ENCODE assay signal across 37 cellular contexts in genomic region chr12:51405801-51406207, GRCh38. TPM values are rescaled to one million over a fixed set of nuclear protein-coding genes. Genes with fewer than 3 reads are reported as not detected.
DNase-seq lines count a peak whose midpoint lies in the region; ATAC-seq and TF ChIP-seq lines count a peak whose summit lies in the region.
"Had no signal": no experiment of that assay in that cellular context is flagged by ENCODE, and none has a peak within 500 bp of the region (broad histone marks: within the 10 kb centered on the region; RNA-seq: fewer than 3 reads in every experiment).

No MANE protein-coding gene starts in this region.

- no peak overlapping the region for H3K9ac ChIP-seq in mesendoderm (ENCODE audit: low read length)

- 57 to 62% methylated on average over 3 of the region's 3 CpGs for WGBS in transverse colon (ENCODE audit: low coverage in 1 of 2), 2 donors
- no CpG with 5 or more reads among the region's 3 CpGs for WGBS in mesendoderm (ENCODE audit: extremely low coverage, insufficient coverage, low lambda C conversion rate)

- H3K4me3 ChIP-seq in SJSA1 (no peak overlapping the region), transverse colon (no peak overlapping the region), mesendoderm (ENCODE audit: low read length) (no peak overlapping the region)
- H3K4me3 ChIP-seq: Peyer's patch, prostate gland, sigmoid colon, suprapubic skin, vagina had no signal

- H2BK15ac ChIP-seq in mesendoderm (replicated peaks; ENCODE audit: low read depth) = no peak overlapping the region

- H3K36me3 ChIP-seq in SJSA1 (peaks cover 2% of the 10 kb centered on the region; the same call in 1 of the 2 replicates), transverse colon (no peaks in the 10 kb centered on the region), mesendoderm (ENCODE audit: control insufficient read depth, insufficient read depth, low read length) (no peaks in the 10 kb centered on the region)
- H3K36me3 ChIP-seq: neutrophil, Peyer's patch, prostate gland, sigmoid colon, suprapubic skin, vagina had no signal

- H2BK120ac ChIP-seq in mesendoderm (ENCODE audit: low read depth, low read length) = no peak overlapping the region

- TF ChIP-seq CTCF in transverse colon (IDR thresholded peaks at IDR 0.05) = no peak

- intact Hi-C loops in left colon (cut with DNase I, micrococcal nuclease) (no loop called here), transverse colon (cut with DNase I; ENCODE audit: low total_unique reads) (no loop called here)

- H3K9me3 ChIP-seq in SJSA1 (replicated peaks) (no peaks in the 10 kb centered on the region), transverse colon (no peaks in the 10 kb centered on the region)
- H3K9me3 ChIP-seq: neutrophil, Peyer's patch, prostate gland, sigmoid colon, suprapubic skin, vagina had no signal

- H3K56ac ChIP-seq in mesendoderm (ENCODE audit: low read length) = no peak overlapping the region

- H3K4ac ChIP-seq in mesendoderm (ENCODE audit: low read depth, low read length) = no peak overlapping the region

- peak; percentile 61 for TF ChIP-seq POLR2A in transverse colon (IDR thresholded peaks at IDR 0.05)

- DNase-seq in NCI-H2107 treated with DMSO at 0.1 percent for 48 hours (lab: John Stamatoyannopoulos, UW; ENCODE audit: unreplicated experiment) (peak; percentile 39), NCI-H2107 (lab: John Stamatoyannopoulos, UW) (no peak), SJSA1 (ENCODE audit: low read depth in 1 of 2, low spot score in 2 of 2) (no peak), left colon (peak in 1 of 2 donors; percentile 38), transverse colon (no peak), mesendoderm (no peak), dedifferentiated amniotic fluid mesenchymal stem cell (ENCODE audit: extremely low spot score) (no peak)
- no peak for DNase-seq in activated naive CD4-positive, alpha-beta T cell treated with anti-CD3 and anti-CD28 coated beads, Interleukin-2, amount 50 U/mL, for 16 hours
- DNase-seq: activated CD4-positive, alpha-beta memory T cell treated with anti-CD3 and anti-CD28 coated beads for 36 hours; activated CD4-positive, CD25-positive, alpha-beta regulatory T cell treated with anti-CD3 and anti-CD28 coated beads, Interleukin-2, amount 50 U/mL, for 72 hours; activated CD8-positive, alpha-beta memory T cell treated with anti-CD3 and anti-CD28 coated beads, Interleukin-2, amount 50 U/mL, for 48 hours; CD8-positive, alpha-beta T cell; DMS 273 treated with DMSO at 0.1 percent for 48 hours; effector memory CD4-positive, alpha-beta T cell; erythroblast; mammary epithelial cell; naive B cell; NCI-H1105 treated with DMSO at 0.1 percent for 48 hours; NCI-H2081 treated with DMSO at 0.1 percent for 48 hours; NCI-H510A treated with DMSO at 0.1 percent for 48 hours; Peyer's patch; SIG-M5; sigmoid colon; stimulated activated CD4-positive, alpha-beta T cell treated with anti-CD3 and anti-CD28 coated beads, Interleukin-15, amount 100 ng/mL, for 24 hours; stimulated activated naive B cell treated with anti-CD40 and anti-IgM and Interleukin-4, amounts not matched to agents 10 μg/mL and 1 μg/mL and 100 μg/mL, for 72 hours had no signal

- ATAC-seq in left colon = peak; percentile 87
- ATAC-seq: CD8-positive, alpha-beta T cell; stimulated activated naive B cell treated with anti-CD40 and anti-IgM and Interleukin-4, amounts not matched to agents 10 μg/mL and 1 μg/mL and 100 μg/mL, for 72 hours had no signal

- H4K8ac ChIP-seq in mesendoderm (ENCODE audit: low read depth, low read length) = no peak overlapping the region

- H4K5ac ChIP-seq in mesendoderm (ENCODE audit: low read length) = no peak overlapping the region

- H3K79me2 ChIP-seq in mesendoderm (ENCODE audit: control insufficient read depth, insufficient read depth, low read length) = no peaks in the 10 kb centered on the region

- no peak overlapping the region for H2BK5ac ChIP-seq in mesendoderm (ENCODE audit: low read length)

- H3K18ac ChIP-seq in mesendoderm (ENCODE audit: low read length) = no peak overlapping the region

- no peak overlapping the region for H2AK5ac ChIP-seq in mesendoderm (ENCODE audit: low read length)

- H3K27ac ChIP-seq in SJSA1 (peak overlapping the region; percentile 56; the same call in 1 of the 2 replicates), transverse colon (peak overlapping the region in 3 of 4 donors; percentile 46 to 71 (median 70)), mesendoderm (ENCODE audit: low read depth, low read length) (no peak overlapping the region)
- H3K27ac ChIP-seq: neutrophil, prostate gland, sigmoid colon, suprapubic skin, vagina had no signal

- no peak for TF ChIP-seq EP300 in transverse colon (IDR thresholded peaks at IDR 0.05; ENCODE audit: low read depth)

- no peak overlapping the region for H3K4me2 ChIP-seq in mesendoderm (ENCODE audit: low read length)

- H3K23ac ChIP-seq in mesendoderm (ENCODE audit: low read length) = no peak overlapping the region

- no peaks in the 10 kb centered on the region for H3K27me3 ChIP-seq in SJSA1 (replicated peaks)
- no peaks in the 10 kb centered on the region for H3K27me3 ChIP-seq in transverse colon
- H3K27me3 ChIP-seq in mesendoderm (ENCODE audit: insufficient read depth, low read length, poor library complexity) = no peaks in the 10 kb centered on the region
- H3K27me3 ChIP-seq: neutrophil, Peyer's patch, suprapubic skin, vagina had no signal

- no peaks in the 10 kb centered on the region for H3K79me1 ChIP-seq in mesendoderm (ENCODE audit: low read length)

- in situ Hi-C loops in transverse colon (cut with MboI; ENCODE audit: low pct_ligation_motif_present in 1 of 4, low pct_unique_long_range_greater_than_20kb in 1 of 4, low sequenced_read_pairs in 3 of 4) = no loop called here

- peaks cover 56% of the 10 kb centered on the region for H3K4me1 ChIP-seq in SJSA1 (replicated peaks)
- peaks cover 0 to 34% (median 18%) of the 10 kb centered on the region in 4 donors for H3K4me1 ChIP-seq in transverse colon
- H3K4me1 ChIP-seq in mesendoderm (ENCODE audit: control insufficient read depth, low read depth, low read length) = no peaks in the 10 kb centered on the region
- H3K4me1 ChIP-seq: prostate gland, sigmoid colon, suprapubic skin, vagina had no signal

RNA-seq across cellular contexts. Expression of gene GALNT6, which starts 14.6 kb away (rescaled TPM):
- 30.8 and 38.2 TPM in 2 replicates for total RNA-seq in SJSA1 (2014; rRNA removed; shearing (Covaris generic))
- total RNA-seq in left colon = 10 to 100 TPM; 31.4 to 41.0 TPM
- total RNA-seq in transverse colon = 10 to 100 TPM; 17.5 to 52.7 (median 26.8) TPM
- polyA plus RNA-seq in mesendoderm (2013, experiment 1 of 2) = 7.2 TPM
- polyA plus RNA-seq in mesendoderm (2013, experiment 2 of 2) = 8.6 TPM

RNA-seq across cellular contexts. Expression of gene SLC4A8, which starts 18.8 kb away (rescaled TPM):
- total RNA-seq in SJSA1 (2014; rRNA removed; shearing (Covaris generic)) = 6.2 and 29.0 TPM in 2 replicates
- 1 to 10 TPM in 1 of 2 donors, under 1 TPM in 1; 0.67 to 1.8 TPM for total RNA-seq in left colon
- total RNA-seq in transverse colon = 1 to 10 TPM in 2 of 4 donors, under 1 TPM in 1, not detected in 1; 0.64 to 2.2 (median 1.1) TPM
- polyA plus RNA-seq in mesendoderm (2013, experiment 1 of 2) = 1.4 TPM
- polyA plus RNA-seq in mesendoderm (2013, experiment 2 of 2) = 1.2 TPM

RNA-seq across cellular contexts. Expression of gene CELA1, which starts 59.3 kb away (rescaled TPM):
- total RNA-seq in SJSA1 (2014; rRNA removed; shearing (Covaris generic)) = 0.56 and 1.2 TPM in 2 replicates
- not detected for total RNA-seq in left colon
- total RNA-seq in transverse colon = not detected
- polyA plus RNA-seq in mesendoderm (2013, experiment 1 of 2) = not detected
- not detected for polyA plus RNA-seq in mesendoderm (2013, experiment 2 of 2)
- total RNA-seq: A172; bronchial epithelial cell; fibroblast of villous mesenchyme; G401; H1; kidney epithelial cell; mammary epithelial cell; MCF 10A; Peyer's patch; prostate gland; sigmoid colon; suprapubic skin; T-helper 1 cell treated with Interleukin-12 subunit alpha and Interleukin-12 subunit beta and Interleukin-4 antibody, amounts not matched to agents 30 ng/mL and 1 ng/mL, for 36 hours; vagina had no signal
- polyA plus RNA-seq: mammary epithelial cell, sigmoid colon had no signal
